8 cellular contexts compared by ENCODE assay signal in genomic region chr10:102675887-102676616, GRCh38. TPM values are rescaled to one million over a fixed set of nuclear protein-coding genes. Genes with fewer than 3 reads are reported as not detected.
DNase-seq lines count a peak whose midpoint lies in the region; ATAC-seq and TF ChIP-seq lines count a peak whose summit lies in the region.

No MANE protein-coding gene starts in this region.

- intact Hi-C loops in CD8-positive, alpha-beta T cell (cut with DNase I, micrococcal nuclease), result loop anchor here in 1 of 2 experiments (1.0 kb wide), 1 partner anchor 37 kb away; no protein-coding TSS in a partner anchor

- no peaks in the 10 kb centered on the region for H3K27me3 Mint-ChIP-seq in CD8-positive, alpha-beta T cell (ENCODE audit: low read depth)

- H3K9me3 Mint-ChIP-seq in CD8-positive, alpha-beta T cell, result no peaks in the 10 kb centered on the region

- TF ChIP-seq CTCF in CD8-positive, alpha-beta T cell (IDR thresholded peaks at IDR 0.05), result no peak
- TF ChIP-seq CTCF in choroid plexus epithelial cell (conservative IDR thresholded peaks at IDR 0.05; ENCODE audit: low read depth, low read length), result no peak

- peak overlapping the region; percentile 86 for H3K27ac Mint-ChIP-seq in CD8-positive, alpha-beta T cell

- H3K4me3 ChIP-seq in CD8-positive, alpha-beta T cell (ENCODE audit: low read depth, low read length), result no peak overlapping the region
- H3K4me3 ChIP-seq in choroid plexus epithelial cell (ENCODE audit: low read depth, low read length) (no peak overlapping the region), muscle layer of duodenum (ENCODE audit: low read depth in 1 of 2, low read length in 2 of 2) (peak overlapping the region in 1 of 2 donors; percentile 26)

- CTCF ChIA-PET in CD8-positive, alpha-beta T cell (lab: Charles Lee), result interaction anchor here (1.0 to 3.3 kb wide), 9 partner anchors 10 to 445 kb away, joined by 3 to 24 read pairs (median 5); partner anchors contain the start of genes ARL3, SFXN2 and TRIM8

- TF ChIP-seq POLR2A in GM18505 (IDR thresholded peaks at IDR 0.05; ENCODE audit: borderline replicate concordance, extremely low read depth, insufficient read depth, insufficient read length), result no peak

- ATAC-seq in CD8-positive, alpha-beta T cell, result no peak
- ATAC-seq in GM19397 (IDR thresholded peaks at IDR 0.05; ENCODE audit: unreplicated experiment) (no peak), HG02981 (IDR thresholded peaks at IDR 0.05; ENCODE audit: unreplicated experiment) (no peak), GM18505 (IDR thresholded peaks at IDR 0.05; ENCODE audit: unreplicated experiment) (no peak)

- DNase-seq in CD8-positive, alpha-beta T cell, result no peak
- DNase-seq in NAMALWA (ENCODE audit: low spot score) (peak; percentile 48), choroid plexus epithelial cell (ENCODE audit: low read depth) (peak; percentile 99), NCI-H2196 (lab: John Stamatoyannopoulos, UW; ENCODE audit: unreplicated experiment) (no peak)

- H3K36me3 ChIP-seq in CD8-positive, alpha-beta T cell (ENCODE audit: insufficient read depth, low read length), result no peaks in the 10 kb centered on the region
- no peaks in the 10 kb centered on the region for H3K36me3 ChIP-seq in muscle layer of duodenum (ENCODE audit: control insufficient read depth in 1 of 2, insufficient read depth in 2 of 2, low read length in 2 of 2)

- H3K36me3 Mint-ChIP-seq in CD8-positive, alpha-beta T cell, result no peaks in the 10 kb centered on the region

- H3K27ac ChIP-seq in CD8-positive, alpha-beta T cell (ENCODE audit: low read depth, low read length), result peak overlapping the region; percentile 58
- peak overlapping the region; percentile 16 for H3K27ac ChIP-seq in muscle layer of duodenum (ENCODE audit: low read length)

- H3K4me3 Mint-ChIP-seq in CD8-positive, alpha-beta T cell, result peak overlapping the region; percentile 45

- no peaks in the 10 kb centered on the region for H3K27me3 ChIP-seq in CD8-positive, alpha-beta T cell (ENCODE audit: insufficient read depth, low read length)
- no peaks in the 10 kb centered on the region for H3K27me3 ChIP-seq in muscle layer of duodenum (ENCODE audit: low read depth, low read length)

- H3K9me3 ChIP-seq in CD8-positive, alpha-beta T cell (ENCODE audit: low read length), result no peaks in the 10 kb centered on the region
- H3K9me3 ChIP-seq in muscle layer of duodenum (ENCODE audit: control insufficient read depth in 1 of 2, low read length in 2 of 2), result no peaks in the 10 kb centered on the region

- POLR2A ChIA-PET in CD8-positive, alpha-beta T cell (lab: Charles Lee), result interaction anchor here (0.8 to 3.6 kb wide), 4 partner anchors 15 to 39 kb away, joined by 4 to 49 read pairs (median 5); partner anchors contain the start of genes ARL3, SFXN2 and TRIM8

- peaks cover 50% of the 10 kb centered on the region for H3K4me1 Mint-ChIP-seq in CD8-positive, alpha-beta T cell (ENCODE audit: low read depth)

- peaks cover 34% of the 10 kb centered on the region for H3K4me1 ChIP-seq in CD8-positive, alpha-beta T cell (ENCODE audit: insufficient read depth, low read length)
- H3K4me1 ChIP-seq in muscle layer of duodenum (ENCODE audit: control insufficient read depth in 1 of 2, insufficient read depth in 2 of 2, low read length in 2 of 2), result peaks cover 27 to 49% of the 10 kb centered on the region in 2 donors

RNA-seq across cellular contexts. Expression of gene TRIM8, which starts 31.8 kb away (rescaled TPM):
- 10 to 100 TPM; 47.9 to 53.1 TPM for total RNA-seq in CD8-positive, alpha-beta T cell

RNA-seq across cellular contexts. Expression of gene ARL3, which starts 38.1 kb away (rescaled TPM):
- total RNA-seq in CD8-positive, alpha-beta T cell, result under 1 TPM; 0.49 to 0.75 TPM

RNA-seq across cellular contexts. Expression of gene SFXN2, which starts 38.4 kb away (rescaled TPM):
- total RNA-seq in CD8-positive, alpha-beta T cell, result 1 to 10 TPM; 5.3 to 5.7 TPM

Comparison
In these comparisons a context has a peak if more than half of its experiments do, and no peak if none do; other contexts are left out.
1. DNase-seq: peak in NAMALWA (single experiment) and choroid plexus epithelial cell (single experiment); none in CD8-positive, alpha-beta T cell (0 of 7) and NCI-H2196 (single experiment).